ENCODE assay signal across 17 cellular contexts in the genomic region with DNA sequence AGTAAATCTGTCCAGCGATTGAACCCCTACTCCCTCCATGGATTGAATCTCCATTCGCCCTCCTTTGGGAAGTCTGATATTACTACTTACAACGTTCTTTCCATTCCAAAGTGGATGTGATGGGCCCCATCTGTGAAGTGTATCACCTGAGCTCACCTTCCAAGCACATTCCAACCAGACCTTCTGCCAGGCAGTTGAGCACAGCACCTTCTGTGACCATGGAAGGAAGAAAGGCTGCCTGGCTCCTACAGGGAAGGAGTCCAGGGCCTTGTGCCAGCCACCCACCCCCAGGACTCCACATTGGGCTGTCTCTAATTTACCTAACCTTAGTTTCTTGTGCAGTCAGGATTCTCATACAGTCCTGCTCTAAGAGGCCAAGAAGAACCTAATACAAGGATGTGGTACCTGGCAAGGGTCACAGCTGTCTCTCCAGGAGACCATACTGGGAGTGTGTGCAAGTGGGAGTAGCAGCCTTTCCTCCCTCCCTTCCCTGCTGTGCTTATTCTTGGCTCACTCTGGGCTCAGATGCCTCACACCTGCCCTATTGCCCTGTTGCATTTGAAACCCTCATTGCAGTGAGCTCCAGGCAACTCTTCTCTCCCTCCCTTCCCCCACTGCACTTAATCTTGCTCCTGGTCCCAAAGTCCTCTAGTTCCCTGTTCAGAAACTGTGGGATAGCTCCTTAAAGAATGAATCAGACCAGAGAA.
"Had no signal": no experiment of that assay in that cellular context is flagged by ENCODE, and none has a peak within 500 bp of the region (broad histone marks: within the 10 kb centered on the region; RNA-seq: fewer than 3 reads in every experiment).

No MANE protein-coding gene starts in this region.

- H3K27me3 ChIP-seq: gastrocnemius medialis, heart right ventricle, tibial artery had no signal

- DNase-seq: activated CD4-positive, alpha-beta memory T cell treated with anti-CD3 and anti-CD28 coated beads for 36 hours; activated naive CD8-positive, alpha-beta T cell treated with anti-CD3 and anti-CD28 coated beads for 36 hours; amygdala; cerebellar nuclear complex; dermis blood vessel endothelial cell; gastrocnemius medialis; heart right ventricle; left colon; naive B cell; retina; stimulated activated naive CD4-positive, alpha-beta T cell; T-helper 9 cell; tibial artery had no signal

- H3K4me3 Mint-ChIP-seq: activated CD4-positive, alpha-beta memory T cell treated with anti-CD3 and anti-CD28 coated beads for 36 hours; activated naive CD8-positive, alpha-beta T cell treated with anti-CD3 and anti-CD28 coated beads for 36 hours; activated T-helper 1 cell treated with anti-CD3 and anti-CD28 coated beads, Interleukin-12 subunit alpha, Interleukin-12 subunit beta, Interleukin-2, Interleukin-4 antibody, amounts not matched to agents 30 ng/mL and 10 ng/mL and 1 ng/mL, durations not matched to agents 14 hours and 24 hours and 36 hours; brain; naive B cell had no signal

- H3K9me3 ChIP-seq: gastrocnemius medialis, heart right ventricle, tibial artery had no signal

- H3K9me3 Mint-ChIP-seq: activated CD4-positive, alpha-beta memory T cell treated with anti-CD3 and anti-CD28 coated beads for 36 hours; activated naive CD8-positive, alpha-beta T cell treated with anti-CD3 and anti-CD28 coated beads for 36 hours; activated T-helper 1 cell treated with anti-CD3 and anti-CD28 coated beads, Interleukin-12 subunit alpha, Interleukin-12 subunit beta, Interleukin-2, Interleukin-4 antibody, amounts not matched to agents 30 ng/mL and 10 ng/mL and 1 ng/mL, durations not matched to agents 14 hours and 24 hours and 36 hours; brain had no signal

- H3K4me1 ChIP-seq: heart right ventricle, tibial artery had no signal

- H3K4me1 Mint-ChIP-seq: activated naive CD8-positive, alpha-beta T cell treated with anti-CD3 and anti-CD28 coated beads for 36 hours; naive B cell had no signal

- H3K36me3 ChIP-seq: gastrocnemius medialis, heart right ventricle, tibial artery had no signal

- H3K4me3 ChIP-seq: gastrocnemius medialis, heart right ventricle, tibial artery had no signal

- H3K36me3 Mint-ChIP-seq: activated CD4-positive, alpha-beta memory T cell treated with anti-CD3 and anti-CD28 coated beads for 36 hours; activated naive CD8-positive, alpha-beta T cell treated with anti-CD3 and anti-CD28 coated beads for 36 hours; brain had no signal

- ATAC-seq: left colon had no signal

- H3K27ac Mint-ChIP-seq: activated CD4-positive, alpha-beta memory T cell treated with anti-CD3 and anti-CD28 coated beads for 36 hours; activated naive CD8-positive, alpha-beta T cell treated with anti-CD3 and anti-CD28 coated beads for 36 hours; activated T-helper 1 cell treated with anti-CD3 and anti-CD28 coated beads, Interleukin-12 subunit alpha, Interleukin-12 subunit beta, Interleukin-2, Interleukin-4 antibody, amounts not matched to agents 30 ng/mL and 10 ng/mL and 1 ng/mL, durations not matched to agents 14 hours and 24 hours and 36 hours; brain; naive B cell had no signal

- H3K27ac ChIP-seq: epithelial cell of prostate, gastrocnemius medialis, heart right ventricle, tibial artery, VCaP had no signal
